In the genomic region with DNA sequence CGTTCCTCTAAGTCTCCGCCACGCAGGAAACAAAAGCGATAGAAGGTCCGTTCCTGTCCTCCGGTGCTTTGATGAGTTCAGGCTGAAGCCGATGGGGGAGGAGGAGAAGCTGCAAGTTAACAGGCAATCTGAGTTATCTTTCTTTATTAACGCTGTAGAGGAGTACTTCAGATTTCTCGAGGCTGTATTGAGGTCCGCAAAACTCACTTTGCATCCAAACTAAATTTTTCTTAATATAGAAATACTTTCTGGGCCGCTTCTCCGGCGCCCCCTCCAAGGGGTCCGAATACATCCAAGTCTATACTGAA, we compare ENCODE assay signal across 8 cellular contexts. TPM values are rescaled to one million over a fixed set of nuclear protein-coding genes. Genes with fewer than 3 reads are reported as not detected.
DNase-seq lines count a peak whose midpoint lies in the region; ATAC-seq and TF ChIP-seq lines count a peak whose summit lies in the region.

No MANE protein-coding gene starts in this region.

- H3K4me3 Mint-ChIP-seq in CD4-positive, CD25-positive, alpha-beta regulatory T cell, result peak overlapping the region; percentile 37 to 91 (median 78)
- peak overlapping the region; percentile 50 for H3K4me3 Mint-ChIP-seq in osteocyte (ENCODE audit: unreplicated experiment)

- H3K4me2 ChIP-seq in MM.1S (ENCODE audit: low read depth, low read length), result peak overlapping the region; percentile 47
- H3K4me2 ChIP-seq in OCI-LY7 (ENCODE audit: low read length), result no peak overlapping the region

- H3K9me3 ChIP-seq in CD4-positive, CD25-positive, alpha-beta regulatory T cell (ENCODE audit: control insufficient read depth in 2 of 2, low read length in 2 of 2), result no peaks in the 10 kb centered on the region
- H3K9me3 ChIP-seq in MM.1S (replicated peaks; ENCODE audit: insufficient read depth, low read length) (no peaks in the 10 kb centered on the region), OCI-LY7 (ENCODE audit: low read length) (no peaks in the 10 kb centered on the region)

- peaks cover 4% of the 10 kb centered on the region; the same call in 1 of the 2 replicates for H3F3A ChIP-seq in MM.1S (ENCODE audit: insufficient read depth, low read length)

- peaks cover 0 to 15% (median 11%) of the 10 kb centered on the region in 4 donors for H3K4me1 Mint-ChIP-seq in CD4-positive, CD25-positive, alpha-beta regulatory T cell
- H3K4me1 Mint-ChIP-seq in osteocyte (ENCODE audit: unreplicated experiment), result peaks cover 12% of the 10 kb centered on the region

- intact Hi-C loops in OCI-LY7 (cut with micrococcal nuclease; ENCODE audit: unreplicated experiment), result no loop called here

- DNase-seq in CD4-positive, CD25-positive, alpha-beta regulatory T cell, result no peak
- DNase-seq in MM.1S (no peak), epithelial cell of proximal tubule (ENCODE audit: low read depth) (no peak), osteocyte (ENCODE audit: extremely low spot score, unreplicated experiment) (no peak), H4 (ENCODE audit: low spot score) (no peak), OCI-LY7 (ENCODE audit: low spot score) (no peak), cerebellum (ENCODE audit: low spot score) (no peak)

- peak overlapping the region; percentile 61 for H2AFZ ChIP-seq in MM.1S (ENCODE audit: low read length)
- no peak overlapping the region for H2AFZ ChIP-seq in OCI-LY7 (ENCODE audit: low read length)

- no TSS peak for BruUV-seq in OCI-LY7 (replicated peaks; lab: Mats Ljungman, UMichigan)

- no peak overlapping the region for H3K27ac Mint-ChIP-seq in CD4-positive, CD25-positive, alpha-beta regulatory T cell
- H3K27ac Mint-ChIP-seq in osteocyte (ENCODE audit: unreplicated experiment), result no peak overlapping the region

- TF ChIP-seq CTCF in MM.1S (IDR thresholded peaks at IDR 0.05; ENCODE audit: low read length), result no peak
- no peak for TF ChIP-seq CTCF in epithelial cell of proximal tubule (conservative IDR thresholded peaks at IDR 0.05; ENCODE audit: low read depth, low read length)
- TF ChIP-seq CTCF in osteocyte (IDR thresholded peaks at IDR 0.05), result no peak
- TF ChIP-seq CTCF in OCI-LY7 (conservative IDR thresholded peaks at IDR 0.05; ENCODE audit: low read length), result no peak

- H3K79me2 ChIP-seq in MM.1S (ENCODE audit: low read length), result no peaks in the 10 kb centered on the region
- H3K79me2 ChIP-seq in OCI-LY7 (ENCODE audit: insufficient read depth, low read depth, low read length), result no peaks in the 10 kb centered on the region

- CTCF ChIA-PET in OCI-LY7 (lab: Charles Lee; ENCODE audit: unreplicated experiment), result no interaction called here

- H4K20me1 ChIP-seq in MM.1S (ENCODE audit: insufficient read depth, low read length) (no peaks in the 10 kb centered on the region), OCI-LY7 (ENCODE audit: insufficient read depth, low read length) (no peaks in the 10 kb centered on the region)

- H3K4me3 ChIP-seq in CD4-positive, CD25-positive, alpha-beta regulatory T cell (ENCODE audit: low read depth, low read length), result peak overlapping the region; percentile 63
- peak overlapping the region; percentile 63 for H3K4me3 ChIP-seq in MM.1S (ENCODE audit: low read length)
- peak overlapping the region; percentile 71 for H3K4me3 ChIP-seq in epithelial cell of proximal tubule (ENCODE audit: low read depth, low read length)
- no peak overlapping the region for H3K4me3 ChIP-seq in OCI-LY7 (ENCODE audit: low read depth, low read length, poor library complexity, severe bottlenecking)

- peaks cover 0 to 5% (median 0%) of the 10 kb centered on the region in 7 donors for H3K9me3 Mint-ChIP-seq in CD4-positive, CD25-positive, alpha-beta regulatory T cell
- H3K9me3 Mint-ChIP-seq in osteocyte (ENCODE audit: unreplicated experiment), result no peaks in the 10 kb centered on the region

- H3K27ac ChIP-seq in CD4-positive, CD25-positive, alpha-beta regulatory T cell (ENCODE audit: insufficient read depth, low read length, poor library complexity, severe bottlenecking), result no peak overlapping the region
- H3K27ac ChIP-seq in MM.1S (ENCODE audit: low read length) (no peak overlapping the region), OCI-LY7 (ENCODE audit: low read depth, low read length, poor library complexity, severe bottlenecking) (no peak overlapping the region)

- peaks cover 57% of the 10 kb centered on the region for H3K27me3 ChIP-seq in CD4-positive, CD25-positive, alpha-beta regulatory T cell (ENCODE audit: control insufficient read depth, insufficient read depth, low read length)
- H3K27me3 ChIP-seq in MM.1S (replicated peaks; ENCODE audit: insufficient read depth, low read length), result no peaks in the 10 kb centered on the region

- H3K36me3 ChIP-seq in CD4-positive, CD25-positive, alpha-beta regulatory T cell (ENCODE audit: control insufficient read depth, insufficient read depth, low read length), result no peaks in the 10 kb centered on the region
- no peaks in the 10 kb centered on the region for H3K36me3 ChIP-seq in MM.1S (replicated peaks; ENCODE audit: insufficient read depth, low read length)
- no peaks in the 10 kb centered on the region for H3K36me3 ChIP-seq in OCI-LY7 (ENCODE audit: insufficient read depth, low read length)

- H3K9me2 ChIP-seq in MM.1S (replicated peaks; ENCODE audit: insufficient read depth, low read length) (no peaks in the 10 kb centered on the region), OCI-LY7 (ENCODE audit: insufficient read depth, low read length) (no peaks in the 10 kb centered on the region)

- no peaks in the 10 kb centered on the region for H3K36me3 Mint-ChIP-seq in CD4-positive, CD25-positive, alpha-beta regulatory T cell
- no peaks in the 10 kb centered on the region for H3K36me3 Mint-ChIP-seq in osteocyte (ENCODE audit: unreplicated experiment)

- peaks cover 23% of the 10 kb centered on the region for H3K27me3 Mint-ChIP-seq in CD4-positive, CD25-positive, alpha-beta regulatory T cell
- peaks cover 11% of the 10 kb centered on the region for H3K27me3 Mint-ChIP-seq in osteocyte (ENCODE audit: unreplicated experiment)

- POLR2A ChIA-PET in OCI-LY7 (lab: Charles Lee), result interaction anchor here (0.6 kb wide), 1 partner anchor 169 kb away, joined by 3 read pairs; no protein-coding TSS in a partner anchor

- ATAC-seq in CD4-positive, CD25-positive, alpha-beta regulatory T cell (ENCODE audit: low read depth in 2 of 2), result no peak
- ATAC-seq in GM21515 (IDR thresholded peaks at IDR 0.05; ENCODE audit: unreplicated experiment), result no peak

- H3K4me1 ChIP-seq in CD4-positive, CD25-positive, alpha-beta regulatory T cell (ENCODE audit: control insufficient read depth, insufficient read depth, low read length, poor library complexity, severe bottlenecking), result peaks cover 21% of the 10 kb centered on the region
- H3K4me1 ChIP-seq in MM.1S (ENCODE audit: low read length) (0 out of 2 replicates have a peak, but pooled peaks cover 5% of the 10 kb centered on the region), OCI-LY7 (ENCODE audit: insufficient read depth, low read length, poor library complexity, severe bottlenecking) (no peaks in the 10 kb centered on the region)

- H3K9ac ChIP-seq in MM.1S (ENCODE audit: low read length), result peak overlapping the region; percentile 47; the same call in 1 of the 2 replicates

RNA-seq across cellular contexts. Expression of gene SOWAHB, which starts 0.4 kb away (rescaled TPM):
- total RNA-seq in CD4-positive, CD25-positive, alpha-beta regulatory T cell, result not detected
- not detected for polyA plus RNA-seq in CD4-positive, CD25-positive, alpha-beta regulatory T cell
- total RNA-seq in epithelial cell of proximal tubule (9.4 and 10.1 TPM in 2 replicates), osteocyte (0.75 and 0.91 TPM in 2 replicates), OCI-LY7 (2022) (not detected in 2 replicates), cerebellum (2.5 TPM)
- total RNA-seq in H4 (2014; rRNA removed; shearing (Covaris generic)), result 0.04 TPM in 1 of 2 replicates, not detected in the other
- 0.08 TPM in 1 of 2 replicates, not detected in the other for total RNA-seq in OCI-LY7 (2014; rRNA removed; shearing (Covaris generic))

RNA-seq across cellular contexts. Expression of gene SEPTIN11, which starts 51.2 kb away (rescaled TPM):
- total RNA-seq in CD4-positive, CD25-positive, alpha-beta regulatory T cell, result 29.4 TPM
- polyA plus RNA-seq in CD4-positive, CD25-positive, alpha-beta regulatory T cell, result 10 to 100 TPM; 17.1 to 29.7 (median 21.0) TPM
- total RNA-seq in epithelial cell of proximal tubule (86.7 and 109 TPM in 2 replicates), osteocyte (460 and 476 TPM in 2 replicates), OCI-LY7 (2022) (33.9 and 43.2 TPM in 2 replicates), cerebellum (185 TPM)
- total RNA-seq in H4 (2014; rRNA removed; shearing (Covaris generic)), result 43.8 and 76.4 TPM in 2 replicates
- 16.5 and 23.5 TPM in 2 replicates for total RNA-seq in OCI-LY7 (2014; rRNA removed; shearing (Covaris generic))
